27 cellular contexts compared by ENCODE assay signal in genomic region chr10:81730901-81731300, GRCh38.
"Had no signal": no experiment of that assay in that cellular context is flagged by ENCODE, and none has a peak within 500 bp of the region (broad histone marks: within the 10 kb centered on the region; RNA-seq: fewer than 3 reads in every experiment).

No MANE protein-coding gene starts in this region.

- H3K9me3 ChIP-seq: ascending aorta, body of pancreas, SJSA1 had no signal

- DNase-seq: activated CD4-positive, alpha-beta T cell treated with anti-CD3 and anti-CD28 coated beads for 4 hours; activated CD8-positive, alpha-beta memory T cell treated with anti-CD3 and anti-CD28 coated beads, Interleukin-2, amount 50 U/mL, for 4 hours; activated CD8-positive, alpha-beta T cell treated with anti-CD3 and anti-CD28 coated beads for 36 hours; activated T-cell treated with anti-CD3 and anti-CD28 coated beads, Interleukin-2, amount 50 U/mL, for 72 hours; amniotic stem cell; body of pancreas; central memory CD4-positive, alpha-beta T cell; Kasumi-1; KBM-7; NCI-H1092; NCI-H1417; NCI-H1930; NCI-H2107; NCI-H2171 treated with DMSO at 0.1 percent for 48 hours; NCI-H345; NCI-H510A; NCI-H526 treated with DMSO at 0.1 percent for 48 hours; NCI-H82; NK-92 treated with Interleukin-12 subunit alpha and Interleukin-12 subunit beta, amount 100 ng/mL, for 24 hours; OCI-M1; Right ventricle myocardium superior had no signal

- H3K36me3 ChIP-seq: ascending aorta, SJSA1 had no signal

- ATAC-seq: activated CD4-positive, CD25-positive, alpha-beta regulatory T cell treated with anti-CD3 and anti-CD28 coated beads, Interleukin-2, amount 50 U/mL, for 24 hours; activated CD8-positive, alpha-beta T cell treated with anti-CD3 and anti-CD28 coated beads for 36 hours; activated T-cell treated with anti-CD3 and anti-CD28 coated beads, Interleukin-2, amount 50 U/mL, for 72 hours; body of pancreas; Panc1 had no signal

- H3K27ac ChIP-seq: ascending aorta, body of pancreas, RWPE1, SJSA1 had no signal

- H3K27me3 ChIP-seq: ascending aorta, body of pancreas, SJSA1 had no signal

- H3K4me1 ChIP-seq: ascending aorta, body of pancreas, SJSA1 had no signal

- FAIRE-seq: bronchial epithelial cell had no signal

- H3K4me3 ChIP-seq: ascending aorta, body of pancreas, SJSA1 had no signal
